Comparison of ENCODE assay signal across 31 cellular contexts in genomic region chr7:127137146-127137545, GRCh38.
"Had no signal": no experiment of that assay in that cellular context is flagged by ENCODE, and none has a peak within 500 bp of the region (broad histone marks: within the 10 kb centered on the region; RNA-seq: fewer than 3 reads in every experiment).

No MANE protein-coding gene starts in this region.

- H3K27ac ChIP-seq: adrenal gland, body of pancreas, brain microvascular endothelial cell, breast epithelium, VCaP had no signal

- H3K27me3 ChIP-seq: adrenal gland, body of pancreas, brain microvascular endothelial cell, breast epithelium had no signal

- H3K4me1 ChIP-seq: adrenal gland, body of pancreas, breast epithelium had no signal

- ATAC-seq: activated CD8-positive, alpha-beta T cell treated with anti-CD3 and anti-CD28 coated beads for 36 hours; activated naive CD4-positive, alpha-beta T cell treated with anti-CD3 and anti-CD28 coated beads, Interleukin-2, amount 50 U/mL, for 72 hours; activated T-cell treated with anti-CD3 and anti-CD28 coated beads, Interleukin-2, amount 50 U/mL, for 4 hours; activated T-cell treated with anti-CD3 and anti-CD28 coated beads, Interleukin-2, amount 50 U/mL, for 72 hours; activated T-helper 17 cell treated with anti-CD3 and anti-CD28 coated beads, Interleukin-2, amount 50 U/mL, for 72 hours; body of pancreas had no signal

- H3K4me3 ChIP-seq: adrenal gland, body of pancreas, breast epithelium had no signal

- DNase-seq: activated B cell treated with CpG ODN at 0.5 μM for 24 hours; activated CD4-positive, alpha-beta memory T cell treated with anti-CD3 and anti-CD28 coated beads for 36 hours; activated CD4-positive, alpha-beta T cell treated with anti-CD3 and anti-CD28 coated beads for 4 hours; activated CD4-positive, alpha-beta T cell treated with anti-CD3 and anti-CD28 coated beads, Interleukin-2, amount 10 ng/mL, durations not matched to agents 24 days and 14 days; activated CD4-positive, alpha-beta T cell treated with anti-CD3 and anti-CD28 coated beads, Interleukin-2, amount 50 U/mL, for 1 hour; activated CD4-positive, alpha-beta T cell treated with anti-CD3 and anti-CD28 coated beads, Interleukin-2, amount 50 U/mL, for 4 hours; activated CD4-positive, CD25-positive, alpha-beta regulatory T cell treated with anti-CD3 and anti-CD28 coated beads, Interleukin-2, amount 50 U/mL, for 72 hours; activated CD8-positive, alpha-beta memory T cell treated with anti-CD3 and anti-CD28 coated beads, Interleukin-2, amount 50 U/mL, for 4 hours; activated CD8-positive, alpha-beta T cell treated with anti-CD3 and anti-CD28 coated beads for 36 hours; activated effector memory CD4-positive, alpha-beta T cell treated with anti-CD3 and anti-CD28 coated beads, Interleukin-2, amount 50 U/mL, for 16 hours; activated gamma-delta T cell treated with Interleukin-2 at 50 U/mL for 16 hours; activated naive CD4-positive, alpha-beta T cell; activated naive CD4-positive, alpha-beta T cell treated with anti-CD3 and anti-CD28 coated beads for 36 hours; activated naive CD4-positive, alpha-beta T cell treated with anti-CD3 and anti-CD28 coated beads, Interleukin-2, amount 50 U/mL, for 16 hours; activated naive CD8-positive, alpha-beta T cell treated with anti-CD3 and anti-CD28 coated beads for 36 hours; activated T-cell treated with anti-CD3 and anti-CD28 coated beads for 4 hours; activated T-cell treated with anti-CD3 and anti-CD28 coated beads, Interleukin-2, amount 50 U/mL, for 1 hour; activated T-cell treated with anti-CD3 and anti-CD28 coated beads, Interleukin-2, amount 50 U/mL, for 4 hours; activated T-cell treated with anti-CD3 and anti-CD28 coated beads, Interleukin-2, amount 50 U/mL, for 72 hours; adrenal gland; amniotic stem cell; aorta; body of pancreas; brain microvascular endothelial cell; central memory CD4-positive, alpha-beta T cell; T-helper 2 cell; T-helper 9 cell had no signal

- H3K36me3 ChIP-seq: adrenal gland, brain microvascular endothelial cell, breast epithelium had no signal

- H3K9me3 ChIP-seq: adrenal gland, body of pancreas, breast epithelium had no signal
